Comparison of ENCODE assay signal across 1 cellular context in genomic region chr10:71562181-71562580, GRCh38.
TF ChIP-seq lines count a peak whose summit lies in the region.

No MANE protein-coding gene starts in this region.

TF ChIP-seq in H1, 55 proteins besides CTCF, POLR2A, EP300 and RAD21 (continued from another document):
- TF ChIP-seq CHD7 (IDR thresholded peaks at IDR 0.05; ENCODE audit: insufficient replicate concordance, low read length) (no peak), MAFK (IDR thresholded peaks at IDR 0.05; ENCODE audit: low read depth, low read length) (no peak), POLR2AphosphoS5 (IDR thresholded peaks at IDR 0.05; ENCODE audit: low read depth, low read length) (no peak), SIX5 (IDR thresholded peaks at IDR 0.05; ENCODE audit: low read depth, low read length) (no peak), FOSL1 (IDR thresholded peaks at IDR 0.05; ENCODE audit: insufficient read depth, low read depth, low read length) (no peak), BRCA1 (IDR thresholded peaks at IDR 0.05; ENCODE audit: low read depth, low read length) (no peak)
